9 cellular contexts compared by ENCODE assay signal in the genomic region with DNA sequence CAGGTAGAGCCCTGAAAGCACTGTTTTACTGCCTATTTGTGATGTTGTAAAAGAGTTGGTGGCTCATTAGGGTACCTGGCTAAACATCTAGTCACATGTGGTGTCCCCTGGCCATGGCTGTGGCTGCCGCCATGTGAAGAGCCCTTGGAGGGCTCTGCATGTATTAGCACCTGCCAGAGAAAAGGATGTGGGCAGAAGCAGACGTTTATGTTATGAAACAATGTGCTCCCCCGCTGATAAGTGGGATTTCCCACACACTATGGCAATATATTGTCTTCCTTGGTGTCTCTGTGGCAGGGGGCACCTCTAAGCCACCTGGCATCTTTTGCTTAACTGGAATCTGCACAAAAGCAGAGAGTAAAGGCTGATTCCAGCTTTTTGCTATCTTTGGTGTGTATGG. TPM values are rescaled to one million over a fixed set of nuclear protein-coding genes. Genes with fewer than 3 reads are reported as not detected.
A peak's percentile ranks its signal among the peaks of the same experiment; 100 is the strongest.
DNase-seq lines count a peak whose midpoint lies in the region; ATAC-seq and TF ChIP-seq lines count a peak whose summit lies in the region.
"Had no signal": no experiment of that assay in that cellular context is flagged by ENCODE, and none has a peak within 500 bp of the region (broad histone marks: within the 10 kb centered on the region; RNA-seq: fewer than 3 reads in every experiment).

No MANE protein-coding gene starts in this region.

- peaks cover 78% of the 10 kb centered on the region for H3K4me1 Mint-ChIP-seq in T-helper 17 cell

- intact Hi-C loops in dorsolateral prefrontal cortex (cut with DNase I) = no loop called here

- no peaks in the 10 kb centered on the region for H3K27me3 ChIP-seq in dorsolateral prefrontal cortex
- H3K27me3 ChIP-seq: SJCRH30 had no signal

- H3K9me3 ChIP-seq in T-helper 17 cell (ENCODE audit: control insufficient read depth, low read length, poor library complexity, severe bottlenecking) = no peaks in the 10 kb centered on the region
- H3K9me3 ChIP-seq: SJCRH30 had no signal

- peak overlapping the region; percentile 85 for H3K27ac Mint-ChIP-seq in T-helper 17 cell

- peak overlapping the region in 1 of 59 donors; percentile 20 for H3K27ac ChIP-seq in dorsolateral prefrontal cortex
- H3K27ac ChIP-seq: SJCRH30 had no signal

- ATAC-seq in HG02678 (IDR thresholded peaks at IDR 0.05; ENCODE audit: unreplicated experiment) (peak; percentile 70), T-helper 17 cell (peak; percentile 75), GM19324 (IDR thresholded peaks at IDR 0.05; ENCODE audit: low FRiP score, unreplicated experiment) (no peak)

- DNase-seq in GM12865 (ENCODE audit: low read depth) (peak; percentile 56), T-helper 17 cell (no peak), islet precursor cell (peak; percentile 28), nucleus accumbens (lab: John Stamatoyannopoulos, UW) (no peak), NCI-H2196 treated with DMSO at 0.1 percent for 48 hours (lab: John Stamatoyannopoulos, UW; ENCODE audit: unreplicated experiment) (no peak), dorsolateral prefrontal cortex (no peak)
- DNase-seq: SJCRH30 had no signal

- TF ChIP-seq CTCF in GM12865 (IDR thresholded peaks at IDR 0.05; ENCODE audit: insufficient read depth, low read depth, low read length, missing control alignments) (no peak), dorsolateral prefrontal cortex (IDR thresholded peaks at IDR 0.05 in 54 of 56, conservative IDR thresholded peaks at IDR 0.05 in 2 of 56; ENCODE audit: low read depth in 1 of 56, partially characterized antibody in 56 of 56) (no peak)

- H3K4me3 Mint-ChIP-seq in T-helper 17 cell = peak overlapping the region; percentile 73

- H3K4me3 ChIP-seq in GM12865 (ENCODE audit: low read depth, low read length) (no peak overlapping the region), dorsolateral prefrontal cortex (no peak overlapping the region)
- H3K4me3 ChIP-seq: SJCRH30 had no signal

- no peaks in the 10 kb centered on the region for H3K27me3 Mint-ChIP-seq in T-helper 17 cell

- peaks cover 5% of the 10 kb centered on the region for H3K36me3 Mint-ChIP-seq in T-helper 17 cell (ENCODE audit: low read depth)

RNA-seq across cellular contexts. Expression of gene TENT5C, which starts 9.6 kb away (rescaled TPM):
- total RNA-seq in T-helper 17 cell (100 to 1,000 TPM; 129 to 173 TPM), dorsolateral prefrontal cortex (1 to 10 TPM in 68 of 120 experiments, under 1 TPM in 52; 0.36 to 7.0 (median 1.1) TPM)

Comparison
In these comparisons a context has a peak if more than half of its experiments do, and no peak if none do; other contexts are left out.
1. DNase-seq: peak in GM12865 (single experiment) and islet precursor cell (single experiment); none in T-helper 17 cell (0 of 3), nucleus accumbens (0 of 56), NCI-H2196 treated with DMSO at 0.1 percent for 48 hours (single experiment) and dorsolateral prefrontal cortex (0 of 10).
2. RNA of gene TENT5C, which starts 9.6 kb away (total RNA-seq): 129 to 173 TPM in T-helper 17 cell; 0.36 to 7.0 TPM in dorsolateral prefrontal cortex; every median in the first group is over 10 times any median in the second.